In genomic region chr6:228881-229651, GRCh38 we compare ENCODE assay signal across 14 cellular contexts.
A peak's percentile ranks its signal among the peaks of the same experiment; 100 is the strongest.
DNase-seq lines count a peak whose midpoint lies in the region; ATAC-seq, FAIRE-seq and TF ChIP-seq lines count a peak whose summit lies in the region.
"Had no signal": no experiment of that assay in that cellular context is flagged by ENCODE, and none has a peak within 500 bp of the region (broad histone marks: within the 10 kb centered on the region; RNA-seq: fewer than 3 reads in every experiment).

No MANE protein-coding gene starts in this region.

- ATAC-seq in GM19455 (IDR thresholded peaks at IDR 0.05; ENCODE audit: unreplicated experiment) (peak; percentile 45), HG02970 (IDR thresholded peaks at IDR 0.05; ENCODE audit: low FRiP score, unreplicated experiment) (peak; percentile 25), T-helper 17 cell (no peak)

- no peak for TF ChIP-seq CTCF in OCI-LY7 (conservative IDR thresholded peaks at IDR 0.05; ENCODE audit: low read length)

- intact Hi-C loops in OCI-LY7 (cut with micrococcal nuclease; ENCODE audit: unreplicated experiment): no loop called here

- H3K9me2 ChIP-seq in OCI-LY7 (ENCODE audit: insufficient read depth, low read length): no peaks in the 10 kb centered on the region

- H3K27ac Mint-ChIP-seq in T-helper 17 cell: peak overlapping the region; percentile 53
- H3K27ac Mint-ChIP-seq: activated naive CD8-positive, alpha-beta T cell treated with anti-CD3 and anti-CD28 coated beads for 36 hours; dendritic cell treated with granulocyte-macrophage colony-stimulating factor and Interleukin-4, amounts not matched to agents 40 ng/mL and 50 ng/mL, for 4 days had no signal

- H3K4me3 ChIP-seq in OCI-LY7 (ENCODE audit: low read depth, low read length, poor library complexity, severe bottlenecking): no peak overlapping the region

- no peaks in the 10 kb centered on the region for H3K4me1 ChIP-seq in OCI-LY7 (ENCODE audit: insufficient read depth, low read length, poor library complexity, severe bottlenecking)

- H4K20me1 ChIP-seq in OCI-LY7 (ENCODE audit: insufficient read depth, low read length): no peaks in the 10 kb centered on the region

- H3K36me3 Mint-ChIP-seq in T-helper 17 cell (ENCODE audit: low read depth): no peaks in the 10 kb centered on the region
- H3K36me3 Mint-ChIP-seq: CD4-positive, CD25-positive, alpha-beta regulatory T cell had no signal

- no TSS peak for BruUV-seq in OCI-LY7 (replicated peaks; lab: Mats Ljungman, UMichigan)

- H3K79me2 ChIP-seq in OCI-LY7 (ENCODE audit: insufficient read depth, low read depth, low read length): no peaks in the 10 kb centered on the region

- H3K9me3 ChIP-seq in T-helper 17 cell (ENCODE audit: control insufficient read depth, low read length, poor library complexity, severe bottlenecking) (no peaks in the 10 kb centered on the region), OCI-LY7 (ENCODE audit: low read length) (peaks cover 13% of the 10 kb centered on the region)

- no peak overlapping the region for H3K4me3 Mint-ChIP-seq in T-helper 17 cell
- H3K4me3 Mint-ChIP-seq: activated naive CD8-positive, alpha-beta T cell treated with anti-CD3 and anti-CD28 coated beads for 36 hours; CD4-positive, CD25-positive, alpha-beta regulatory T cell; dendritic cell treated with granulocyte-macrophage colony-stimulating factor and Interleukin-4, amounts not matched to agents 40 ng/mL and 50 ng/mL, for 4 days had no signal

- peak; percentile 97 for FAIRE-seq in GM18507 (lab: Jason Lieb, UNC)
- FAIRE-seq: frontal cortex, TTC549 had no signal

- H3K27me3 Mint-ChIP-seq in T-helper 17 cell: no peaks in the 10 kb centered on the region
- H3K27me3 Mint-ChIP-seq: activated naive CD8-positive, alpha-beta T cell treated with anti-CD3 and anti-CD28 coated beads for 36 hours; CD4-positive, CD25-positive, alpha-beta regulatory T cell; dendritic cell treated with granulocyte-macrophage colony-stimulating factor and Interleukin-4, amounts not matched to agents 40 ng/mL and 50 ng/mL, for 4 days had no signal

- H3K4me1 Mint-ChIP-seq in T-helper 17 cell: peaks cover 19% of the 10 kb centered on the region

- no peaks in the 10 kb centered on the region for H3K36me3 ChIP-seq in OCI-LY7 (ENCODE audit: insufficient read depth, low read length)

- POLR2A ChIA-PET in OCI-LY7 (lab: Charles Lee): no interaction called here

- no peak overlapping the region for H2AFZ ChIP-seq in OCI-LY7 (ENCODE audit: low read length)

- CTCF ChIA-PET in OCI-LY7 (lab: Charles Lee; ENCODE audit: unreplicated experiment): no interaction called here

- no peak for DNase-seq in GM18507 (ENCODE audit: extremely low spot score, insufficient read length, low read depth)
- no peak for DNase-seq in T-helper 17 cell
- no peak for DNase-seq in cerebellum (ENCODE audit: low spot score)
- DNase-seq in NCI-H2081 treated with DMSO at 0.1 percent for 48 hours (lab: John Stamatoyannopoulos, UW): no peak
- no peak for DNase-seq in OCI-LY7 (ENCODE audit: low spot score)
- DNase-seq in activated effector memory CD4-positive, alpha-beta T cell treated with anti-CD3 and anti-CD28 coated beads, Interleukin-2, amount 50 U/mL, for 16 hours: no peak
- DNase-seq: activated naive CD8-positive, alpha-beta T cell treated with anti-CD3 and anti-CD28 coated beads for 36 hours; CD4-positive, CD25-positive, alpha-beta regulatory T cell; NCI-H2029 treated with DMSO at 0.1 percent for 48 hours had no signal

- H3K4me2 ChIP-seq in OCI-LY7 (ENCODE audit: low read length): no peak overlapping the region

- no peak overlapping the region for H3K27ac ChIP-seq in OCI-LY7 (ENCODE audit: low read depth, low read length, poor library complexity, severe bottlenecking)
